7 cellular contexts compared by ENCODE assay signal in genomic region chr12:67211029-67211428, GRCh38.
"Had no signal": no experiment of that assay in that cellular context is flagged by ENCODE, and none has a peak within 500 bp of the region (broad histone marks: within the 10 kb centered on the region; RNA-seq: fewer than 3 reads in every experiment).

No MANE protein-coding gene starts in this region.

- ATAC-seq: K562 had no signal

- H3K9ac ChIP-seq: KMS-11 had no signal

- DNase-seq: IMR-90, KBM-7, KG1 had no signal

- H3K27ac ChIP-seq: HL-60, KMS-11 had no signal

- H3K4me3 ChIP-seq: K562 had no signal

- FAIRE-seq: HTR-8/SVneo, K562 had no signal

- H3K4me2 ChIP-seq: KMS-11 had no signal
